In the genomic region with DNA sequence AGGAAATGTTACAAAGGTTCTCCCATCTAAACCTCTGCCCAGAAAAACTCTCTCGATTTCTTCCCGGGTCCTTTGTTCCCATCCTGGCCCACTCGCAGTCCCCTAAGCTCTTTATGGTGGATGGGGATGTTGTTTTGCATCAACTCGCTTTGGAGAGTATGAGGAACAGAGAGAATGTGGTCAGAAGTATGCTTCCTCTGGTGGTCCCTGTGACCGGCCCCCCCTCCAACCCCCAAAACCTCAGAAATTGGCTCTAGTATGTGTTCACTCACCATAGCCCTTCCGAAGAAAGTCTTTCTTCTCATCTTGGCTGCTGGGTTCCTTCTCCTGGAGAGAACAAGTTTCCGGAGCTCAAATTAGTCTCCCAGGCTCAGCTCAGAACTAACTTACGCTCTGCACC, we compare ENCODE assay signal across 24 cellular contexts. TPM values are rescaled to one million over a fixed set of nuclear protein-coding genes. Genes with fewer than 3 reads are reported as not detected.
A peak's percentile ranks its signal among the peaks of the same experiment; 100 is the strongest.
DNase-seq lines count a peak whose midpoint lies in the region; ATAC-seq, FAIRE-seq and TF ChIP-seq lines count a peak whose summit lies in the region.
"Had no signal": no experiment of that assay in that cellular context is flagged by ENCODE, and none has a peak within 500 bp of the region (broad histone marks: within the 10 kb centered on the region; RNA-seq: fewer than 3 reads in every experiment).

No MANE protein-coding gene starts in this region.

- peak; percentile 78 for FAIRE-seq in GM12891 (lab: Jason Lieb, UNC)
- FAIRE-seq: endometrium, HTR-8/SVneo, RCC 7860 had no signal

- DNase-seq in GM12891 (ENCODE audit: insufficient read length, low spot score) (no peak), Karpas-422 (no peak), Kasumi-1 (lab: John Stamatoyannopoulos, UW) (no peak)
- DNase-seq in activated naive CD8-positive, alpha-beta T cell treated with anti-CD3 and anti-CD28 coated beads, Interleukin-2, amount 50 U/mL, for 24 hours: no peak
- no peak for DNase-seq in stimulated activated naive CD4-positive, alpha-beta T cell (lab: John Stamatoyannopoulos, UW)
- DNase-seq: activated T-cell treated with anti-CD3 and anti-CD28 coated beads, Interleukin-2, amount 50 U/mL, for 72 hours; brain microvascular endothelial cell; CD4-positive, alpha-beta memory T cell; head of caudate nucleus; immature natural killer cell; NCI-H1436 treated with DMSO at 0.1 percent for 48 hours; NCI-H2171; NCI-H748 treated with DMSO at 0.1 percent for 48 hours; occipital lobe; SK-N-SH; T-helper 9 cell had no signal

- peaks cover 11% of the 10 kb centered on the region for H3K36me3 Mint-ChIP-seq in activated naive CD8-positive, alpha-beta T cell treated with anti-CD3 and anti-CD28 coated beads, Interleukin-2, amount 50 U/mL, for 24 hours (ENCODE audit: low read depth)

- ATAC-seq in GM21576 (IDR thresholded peaks at IDR 0.05; ENCODE audit: unreplicated experiment) (peak; percentile 41), HG03280 (IDR thresholded peaks at IDR 0.05; ENCODE audit: unreplicated experiment) (no peak), HG03135 (IDR thresholded peaks at IDR 0.05; ENCODE audit: unreplicated experiment) (no peak)
- ATAC-seq in activated naive CD8-positive, alpha-beta T cell treated with anti-CD3 and anti-CD28 coated beads, Interleukin-2, amount 50 U/mL, for 24 hours: no peak
- ATAC-seq: activated T-cell treated with anti-CD3 and anti-CD28 coated beads, Interleukin-2, amount 50 U/mL, for 72 hours had no signal

- H2AFZ ChIP-seq in Karpas-422 (ENCODE audit: low read length): no peak overlapping the region

- H3K9me3 ChIP-seq in Karpas-422 (ENCODE audit: low read length): no peaks in the 10 kb centered on the region
- H3K9me3 ChIP-seq: SK-N-SH, thoracic aorta had no signal

- H3K79me2 ChIP-seq in Karpas-422 (ENCODE audit: low read length): peaks cover 86% of the 10 kb centered on the region

- no peaks in the 10 kb centered on the region for H3K27me3 ChIP-seq in Karpas-422 (ENCODE audit: low read length)
- H3K27me3 ChIP-seq: brain microvascular endothelial cell had no signal

- H3K9me3 Mint-ChIP-seq in activated naive CD8-positive, alpha-beta T cell treated with anti-CD3 and anti-CD28 coated beads, Interleukin-2, amount 50 U/mL, for 24 hours: no peaks in the 10 kb centered on the region
- H3K9me3 Mint-ChIP-seq: activated T-cell treated with anti-CD3 and anti-CD28 coated beads, Interleukin-2, amount 50 U/mL, for 72 hours; CD4-positive, alpha-beta memory T cell; immature natural killer cell had no signal

- peaks cover 50% of the 10 kb centered on the region for H3K4me1 Mint-ChIP-seq in activated naive CD8-positive, alpha-beta T cell treated with anti-CD3 and anti-CD28 coated beads, Interleukin-2, amount 50 U/mL, for 24 hours

- H3K4me2 ChIP-seq in Karpas-422 (ENCODE audit: low read depth, low read length, poor library complexity, severe bottlenecking): peak overlapping the region; percentile 94
- H3K4me2 ChIP-seq: SK-N-SH had no signal

- no peak for TF ChIP-seq POLR2A in GM12891 (IDR thresholded peaks at IDR 0.05; ENCODE audit: low read depth, low read length)

- peak overlapping the region; percentile 22; the same call in 1 of the 2 replicates for H3K4me3 ChIP-seq in Karpas-422 (ENCODE audit: low read length)
- H3K4me3 ChIP-seq: coronary artery, thoracic aorta had no signal

- H3K4me1 ChIP-seq in Karpas-422 (ENCODE audit: low read length): peaks cover 96% of the 10 kb centered on the region

- H3K27me3 Mint-ChIP-seq in activated naive CD8-positive, alpha-beta T cell treated with anti-CD3 and anti-CD28 coated beads, Interleukin-2, amount 50 U/mL, for 24 hours: peaks cover 3% of the 10 kb centered on the region
- H3K27me3 Mint-ChIP-seq: CD4-positive, alpha-beta memory T cell had no signal

- peaks cover 11% of the 10 kb centered on the region for H3K36me3 ChIP-seq in Karpas-422 (ENCODE audit: insufficient read depth, low read length)
- H3K36me3 ChIP-seq: brain microvascular endothelial cell, thoracic aorta had no signal

- peak overlapping the region; percentile 36 for H3K27ac Mint-ChIP-seq in activated naive CD8-positive, alpha-beta T cell treated with anti-CD3 and anti-CD28 coated beads, Interleukin-2, amount 50 U/mL, for 24 hours
- H3K27ac Mint-ChIP-seq: activated T-cell treated with anti-CD3 and anti-CD28 coated beads, Interleukin-2, amount 50 U/mL, for 72 hours; CD4-positive, alpha-beta memory T cell; immature natural killer cell had no signal

- H4K20me1 ChIP-seq in Karpas-422 (ENCODE audit: insufficient read depth, low read depth, low read length): no peaks in the 10 kb centered on the region

- H3K27ac ChIP-seq in Karpas-422 (ENCODE audit: low read length): peak overlapping the region; percentile 99
- H3K27ac ChIP-seq: brain microvascular endothelial cell, coronary artery, thoracic aorta had no signal

- no peak overlapping the region for H3K4me3 Mint-ChIP-seq in activated naive CD8-positive, alpha-beta T cell treated with anti-CD3 and anti-CD28 coated beads, Interleukin-2, amount 50 U/mL, for 24 hours
- H3K4me3 Mint-ChIP-seq: activated T-cell treated with anti-CD3 and anti-CD28 coated beads, Interleukin-2, amount 50 U/mL, for 72 hours; CD4-positive, alpha-beta memory T cell had no signal

- no peaks in the 10 kb centered on the region for H3K9me2 ChIP-seq in Karpas-422 (replicated peaks; ENCODE audit: insufficient read depth, low read length)
- H3K9me2 ChIP-seq: SK-N-SH had no signal

- peak overlapping the region; percentile 92 for H3K9ac ChIP-seq in Karpas-422 (ENCODE audit: low read length)
- H3K9ac ChIP-seq: SK-N-SH had no signal

TF ChIP-seq in GM12891, 5 proteins besides CTCF, POLR2A, EP300 and RAD21:
- TF ChIP-seq TAF1 (IDR thresholded peaks at IDR 0.05; ENCODE audit: low read depth, low read length) (no peak), SPI1 (IDR thresholded peaks at IDR 0.05; ENCODE audit: low read depth, low read length) (peak; percentile 96), POU2F2 (IDR thresholded peaks at IDR 0.05; ENCODE audit: low read depth, low read length) (peak; percentile 74; the same call in 1 of the 2 replicates), POLR2AphosphoS5 (IDR thresholded peaks at IDR 0.05; ENCODE audit: low read depth, low read length) (no peak)

RNA-seq across cellular contexts. Expression of a gene that starts 54.4 kb away (rescaled TPM):
- 23.0 TPM for polyA plus RNA-seq in GM12891 (2012; ENCODE audit: low read depth, missing spikeins)
- 59.9 and 79.0 TPM in 2 replicates for total RNA-seq in Karpas-422 (2014; rRNA removed; shearing (Covaris generic); ENCODE audit: low replicate concordance)
